1 cellular context compared by ENCODE assay signal in genomic region chr3:72440491-72440890, GRCh38.
TF ChIP-seq lines count a peak whose summit lies in the region.

No MANE protein-coding gene starts in this region.

TF ChIP-seq in GM12878, 131 proteins besides CTCF, POLR2A, EP300 and RAD21 (continued from another document):
- TF ChIP-seq, protein P1, sequence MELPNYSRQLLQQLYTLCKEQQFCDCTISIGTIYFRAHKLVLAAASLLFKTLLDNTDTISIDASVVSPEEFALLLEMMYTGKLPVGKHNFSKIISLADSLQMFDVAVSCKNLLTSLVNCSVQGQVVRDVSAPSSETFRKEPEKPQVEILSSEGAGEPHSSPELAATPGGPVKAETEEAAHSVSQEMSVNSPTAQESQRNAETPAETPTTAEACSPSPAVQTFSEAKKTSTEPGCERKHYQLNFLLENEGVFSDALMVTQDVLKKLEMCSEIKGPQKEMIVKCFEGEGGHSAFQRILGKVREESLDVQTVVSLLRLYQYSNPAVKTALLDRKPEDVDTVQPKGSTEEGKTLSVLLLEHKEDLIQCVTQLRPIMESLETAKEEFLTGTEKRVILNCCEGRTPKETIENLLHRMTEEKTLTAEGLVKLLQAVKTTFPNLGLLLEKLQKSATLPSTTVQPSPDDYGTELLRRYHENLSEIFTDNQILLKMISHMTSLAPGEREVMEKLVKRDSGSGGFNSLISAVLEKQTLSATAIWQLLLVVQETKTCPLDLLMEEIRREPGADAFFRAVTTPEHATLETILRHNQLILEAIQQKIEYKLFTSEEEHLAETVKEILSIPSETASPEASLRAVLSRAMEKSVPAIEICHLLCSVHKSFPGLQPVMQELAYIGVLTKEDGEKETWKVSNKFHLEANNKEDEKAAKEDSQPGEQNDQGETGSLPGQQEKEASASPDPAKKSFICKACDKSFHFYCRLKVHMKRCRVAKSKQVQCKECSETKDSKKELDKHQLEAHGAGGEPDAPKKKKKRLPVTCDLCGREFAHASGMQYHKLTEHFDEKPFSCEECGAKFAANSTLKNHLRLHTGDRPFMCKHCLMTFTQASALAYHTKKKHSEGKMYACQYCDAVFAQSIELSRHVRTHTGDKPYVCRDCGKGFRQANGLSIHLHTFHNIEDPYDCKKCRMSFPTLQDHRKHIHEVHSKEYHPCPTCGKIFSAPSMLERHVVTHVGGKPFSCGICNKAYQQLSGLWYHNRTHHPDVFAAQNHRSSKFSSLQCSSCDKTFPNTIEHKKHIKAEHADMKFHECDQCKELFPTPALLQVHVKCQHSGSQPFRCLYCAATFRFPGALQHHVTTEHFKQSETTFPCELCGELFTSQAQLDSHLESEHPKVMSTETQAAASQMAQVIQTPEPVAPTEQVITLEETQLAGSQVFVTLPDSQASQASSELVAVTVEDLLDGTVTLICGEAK (IDR thresholded peaks at IDR 0.05; ENCODE audit: borderline replicate concordance) = peak; percentile 85
- TF ChIP-seq, protein P2, sequence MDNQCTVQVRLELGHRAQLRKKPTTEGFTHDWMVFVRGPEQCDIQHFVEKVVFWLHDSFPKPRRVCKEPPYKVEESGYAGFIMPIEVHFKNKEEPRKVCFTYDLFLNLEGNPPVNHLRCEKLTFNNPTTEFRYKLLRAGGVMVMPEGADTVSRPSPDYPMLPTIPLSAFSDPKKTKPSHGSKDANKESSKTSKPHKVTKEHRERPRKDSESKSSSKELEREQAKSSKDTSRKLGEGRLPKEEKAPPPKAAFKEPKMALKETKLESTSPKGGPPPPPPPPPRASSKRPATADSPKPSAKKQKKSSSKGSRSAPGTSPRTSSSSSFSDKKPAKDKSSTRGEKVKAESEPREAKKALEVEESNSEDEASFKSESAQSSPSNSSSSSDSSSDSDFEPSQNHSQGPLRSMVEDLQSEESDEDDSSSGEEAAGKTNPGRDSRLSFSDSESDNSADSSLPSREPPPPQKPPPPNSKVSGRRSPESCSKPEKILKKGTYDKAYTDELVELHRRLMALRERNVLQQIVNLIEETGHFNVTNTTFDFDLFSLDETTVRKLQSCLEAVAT (IDR thresholded peaks at IDR 0.05) = peak; percentile 70; the same call in 1 of the 2 replicates
- TF ChIP-seq DPF2 (IDR thresholded peaks at IDR 0.05) (0 out of 2 replicates have a peak, but pooled peaks have one; percentile 27), NFIC (IDR thresholded peaks at IDR 0.05; ENCODE audit: low read depth, low read length) (0 out of 2 replicates have a peak, but pooled peaks have one; percentile 44), IKZF2 (IDR thresholded peaks at IDR 0.05) (peak in 1 of 2 experiments; percentile 32; a peak in 2 of 4 replicates), MTA2 (IDR thresholded peaks at IDR 0.05; ENCODE audit: low read depth) (peak; percentile 69; the same call in 1 of the 2 replicates), HDAC2 (IDR thresholded peaks at IDR 0.05) (no peak)
- TF ChIP-seq, protein P3, sequence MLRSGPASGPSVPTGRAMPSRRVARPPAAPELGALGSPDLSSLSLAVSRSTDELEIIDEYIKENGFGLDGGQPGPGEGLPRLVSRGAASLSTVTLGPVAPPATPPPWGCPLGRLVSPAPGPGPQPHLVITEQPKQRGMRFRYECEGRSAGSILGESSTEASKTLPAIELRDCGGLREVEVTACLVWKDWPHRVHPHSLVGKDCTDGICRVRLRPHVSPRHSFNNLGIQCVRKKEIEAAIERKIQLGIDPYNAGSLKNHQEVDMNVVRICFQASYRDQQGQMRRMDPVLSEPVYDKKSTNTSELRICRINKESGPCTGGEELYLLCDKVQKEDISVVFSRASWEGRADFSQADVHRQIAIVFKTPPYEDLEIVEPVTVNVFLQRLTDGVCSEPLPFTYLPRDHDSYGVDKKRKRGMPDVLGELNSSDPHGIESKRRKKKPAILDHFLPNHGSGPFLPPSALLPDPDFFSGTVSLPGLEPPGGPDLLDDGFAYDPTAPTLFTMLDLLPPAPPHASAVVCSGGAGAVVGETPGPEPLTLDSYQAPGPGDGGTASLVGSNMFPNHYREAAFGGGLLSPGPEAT (IDR thresholded peaks at IDR 0.05; ENCODE audit: low read depth) = peak; percentile 43; the same call in 1 of the 2 replicates
TF ChIP-seq in GM12878: peak in this region for 11.
